ENCODE assay signal across 10 cellular contexts in the genomic region with DNA sequence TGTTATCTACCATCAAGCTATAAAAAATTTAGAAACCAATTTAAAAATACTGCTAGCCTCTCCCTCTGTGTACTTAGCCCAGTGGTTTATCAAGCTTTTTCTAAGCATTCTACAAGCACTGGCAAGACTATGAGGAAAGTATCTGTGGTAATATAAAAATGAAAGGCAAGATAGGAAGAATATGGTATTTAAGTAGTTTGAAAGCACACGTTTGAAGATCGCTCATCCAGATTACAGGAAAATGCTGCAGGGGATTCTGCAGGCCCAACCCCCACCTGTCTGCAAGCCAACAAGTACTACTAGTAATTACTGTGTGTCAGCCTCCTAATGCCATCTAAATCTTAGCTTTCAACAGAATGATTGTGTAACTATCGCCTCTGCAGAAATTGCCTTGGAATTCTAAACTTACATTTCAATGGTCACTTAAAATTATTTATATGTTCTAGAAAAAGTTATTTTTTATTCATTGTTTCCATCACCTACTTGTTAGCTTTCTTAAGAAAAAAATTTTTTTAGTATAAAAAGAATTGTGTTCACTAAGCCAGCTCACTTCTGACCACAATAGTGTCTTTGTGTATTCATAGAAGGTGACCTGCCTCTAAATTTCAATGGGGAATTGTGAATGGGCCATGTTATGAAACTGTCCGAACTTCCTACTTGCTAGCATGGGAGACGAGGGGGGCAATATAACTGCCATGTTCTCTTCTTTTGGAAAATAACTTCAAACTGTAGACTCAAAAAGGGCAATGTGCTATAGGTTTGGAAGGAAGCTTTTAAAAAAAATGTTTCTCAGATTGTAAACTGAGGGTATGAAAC. TPM values are rescaled to one million over a fixed set of nuclear protein-coding genes. Genes with fewer than 3 reads are reported as not detected.
DNase-seq lines count a peak whose midpoint lies in the region; ATAC-seq and TF ChIP-seq lines count a peak whose summit lies in the region.
"Had no signal": no experiment of that assay in that cellular context is flagged by ENCODE, and none has a peak within 500 bp of the region (broad histone marks: within the 10 kb centered on the region; RNA-seq: fewer than 3 reads in every experiment).

No MANE protein-coding gene starts in this region.

- no peak overlapping the region for H3K56ac ChIP-seq in IMR-90 (ENCODE audit: extremely low read depth, insufficient read depth, low read length)

- no TSS peak for BruUV-seq in IMR-90 (replicated peaks; lab: Mats Ljungman, UMichigan)

- no CpG with 5 or more reads among the region's 5 CpGs for WGBS in IMR-90 (ENCODE audit: extremely low coverage in 2 of 2, insufficient read length in 1 of 2), 2 experiments

- CTCF ChIA-PET in IMR-90 (lab: Yijun Ruan, JAX) = interaction anchor here (1.0 to 6.7 kb wide), 4 partner anchors 35 to 297 kb away, joined by 3 to 21 read pairs (median 6); no protein-coding TSS in a partner anchor
- CTCF ChIA-PET in CD4-positive, alpha-beta memory T cell (lab: Charles Lee; ENCODE audit: partially characterized antibody) = interaction anchor here (0.7 to 10.0 kb wide), 11 partner anchors 10 to 333 kb away, joined by 3 to 147 read pairs (median 6); a partner anchor contains a TSS

- no peak for TF ChIP-seq CTCF in IMR-90 (conservative IDR thresholded peaks at IDR 0.05; ENCODE audit: low read depth, low read length)

- H3K4me2 ChIP-seq in IMR-90 (ENCODE audit: low read depth, low read length) = peak overlapping the region; percentile 2; the same call in 1 of the 2 replicates

- H3K9me3 Mint-ChIP-seq in immature natural killer cell = no peaks in the 10 kb centered on the region
- no peaks in the 10 kb centered on the region for H3K9me3 Mint-ChIP-seq in CD4-positive, alpha-beta memory T cell

- dilution Hi-C loops in IMR-90 (cut with HindIII; ENCODE audit: low sequenced_read_pairs, unreplicated experiment) = loop anchor here (25.0 kb wide), 1 partner anchor 295 kb away; a partner anchor contains a TSS

- POLR2A ChIA-PET in IMR-90 (lab: Charles Lee; ENCODE audit: unreplicated experiment) = interaction anchor here (0.5 kb wide), 1 partner anchor 55 kb away, joined by 5 read pairs; no protein-coding TSS in a partner anchor
- POLR2A ChIA-PET in CD4-positive, alpha-beta memory T cell (lab: Charles Lee; ENCODE audit: partially characterized antibody) = interaction anchor here (1.2 kb wide), 1 partner anchor 9 kb away, joined by 4 read pairs; a partner anchor contains a TSS

- H2BK20ac ChIP-seq in IMR-90 (ENCODE audit: low read depth, low read length) = no peak overlapping the region

- no peak overlapping the region for H3K27ac Mint-ChIP-seq in immature natural killer cell
- no peak overlapping the region for H3K27ac Mint-ChIP-seq in CD4-positive, alpha-beta memory T cell

- H3K9me3 ChIP-seq in IMR-90 (ENCODE audit: control insufficient read depth, insufficient read depth, low read length) = no peaks in the 10 kb centered on the region
- H3K9me3 ChIP-seq in CD4-positive, alpha-beta memory T cell (ENCODE audit: control insufficient read depth in 1 of 2, low read length in 2 of 2) = no peaks in the 10 kb centered on the region

- peaks cover 20% of the 10 kb centered on the region for H3K4me1 ChIP-seq in IMR-90 (ENCODE audit: control insufficient read depth, insufficient read depth, low read length)
- H3K4me1 ChIP-seq in CD4-positive, alpha-beta memory T cell (ENCODE audit: insufficient read depth, low read length) = no peaks in the 10 kb centered on the region

- H3K27ac ChIP-seq in IMR-90 (ENCODE audit: insufficient read depth, low read length) = no peak overlapping the region
- H3K27ac ChIP-seq in substantia nigra (ENCODE audit: low read depth, low read length, poor library complexity, severe bottlenecking) = peak overlapping the region; percentile 46
- no peak overlapping the region for H3K27ac ChIP-seq in CD4-positive, alpha-beta memory T cell (ENCODE audit: low read depth, low read length)

- H2BK5ac ChIP-seq in IMR-90 (ENCODE audit: low read depth, low read length, poor library complexity, severe bottlenecking) = peak overlapping the region; percentile 40

- H2AK9ac ChIP-seq in IMR-90 (replicated peaks; ENCODE audit: low read depth, low read length, poor library complexity) = no peak overlapping the region

- TF ChIP-seq POLR2A in IMR-90 (IDR thresholded peaks at IDR 0.05; ENCODE audit: low read depth, low read length) = peak; percentile 84

- no peak for ATAC-seq in IMR-90 (ENCODE audit: low read depth)
- ATAC-seq: right cardiac atrium had no signal

- in situ Hi-C loops in IMR-90 (cut with MboI; ENCODE audit: low sequenced_read_pairs) = loop anchor here (5.0 kb wide), 2 partner anchors 40 to 295 kb away; no protein-coding TSS in a partner anchor

- H4K20me1 ChIP-seq in IMR-90 (ENCODE audit: insufficient read depth, low read length) = peaks cover 94% of the 10 kb centered on the region

- H4K8ac ChIP-seq in IMR-90 (ENCODE audit: low read depth in 2 of 2, low read length in 2 of 2) = no peak overlapping the region

- no peaks in the 10 kb centered on the region for H3K27me3 ChIP-seq in IMR-90 (ENCODE audit: control insufficient read depth, insufficient read depth, low read length)
- H3K27me3 ChIP-seq in CD4-positive, alpha-beta memory T cell (ENCODE audit: insufficient read depth, low read length) = no peaks in the 10 kb centered on the region

- no peak for TF ChIP-seq RAD21 in IMR-90 (IDR thresholded peaks at IDR 0.05; ENCODE audit: low read length)

- no peak overlapping the region for H2BK15ac ChIP-seq in IMR-90 (ENCODE audit: low read depth, low read length)

- DNase-seq in IMR-90 = no peak
- peak; percentile 94 for DNase-seq in amniotic epithelial cell (ENCODE audit: low read depth)
- peak; percentile 68 for DNase-seq in iris pigment epithelial cell (ENCODE audit: low read depth)
- peak in 25 of 49 donors; percentile 2 to 70 (median 12) for DNase-seq in substantia nigra (lab: John Stamatoyannopoulos, UW)
- no peak for DNase-seq in immature natural killer cell
- DNase-seq in ecto neural progenitor cell (ENCODE audit: low spot score) = no peak
- DNase-seq in CD4-positive, alpha-beta memory T cell = no peak
- no peak for DNase-seq in NCI-H1092 treated with DMSO at 0.1 percent for 48 hours (lab: John Stamatoyannopoulos, UW)
- DNase-seq: cortex of kidney, right cardiac atrium had no signal

- no peak overlapping the region for H3K9ac ChIP-seq in IMR-90 (ENCODE audit: low read depth, low read length)

- H3K36me3 ChIP-seq in IMR-90 (ENCODE audit: control insufficient read depth, insufficient read depth, low read length) = peaks cover 25% of the 10 kb centered on the region
- no peaks in the 10 kb centered on the region for H3K36me3 ChIP-seq in CD4-positive, alpha-beta memory T cell (ENCODE audit: insufficient read depth, low read length)

- H3K9me1 ChIP-seq in IMR-90 (ENCODE audit: insufficient read depth, low read length) = peaks cover 9% of the 10 kb centered on the region; the same call in 1 of the 2 replicates

- H4K91ac ChIP-seq in IMR-90 (ENCODE audit: insufficient read depth, low read depth, low read length) = no peak overlapping the region

- H3K18ac ChIP-seq in IMR-90 (ENCODE audit: low read depth, low read length) = no peak overlapping the region

- H3K36me3 Mint-ChIP-seq in immature natural killer cell = no peaks in the 10 kb centered on the region
- peaks cover 0 to 4% of the 10 kb centered on the region in 2 donors for H3K36me3 Mint-ChIP-seq in CD4-positive, alpha-beta memory T cell

- no peak overlapping the region for H4K5ac ChIP-seq in IMR-90 (ENCODE audit: low read depth, low read length)

- peaks cover 6 to 11% (median 8%) of the 10 kb centered on the region in 3 donors for H3K27me3 Mint-ChIP-seq in immature natural killer cell (ENCODE audit: low read depth in 3 of 3)
- peaks cover 15 to 18% of the 10 kb centered on the region in 2 donors for H3K27me3 Mint-ChIP-seq in CD4-positive, alpha-beta memory T cell

- H3K4me1 Mint-ChIP-seq in immature natural killer cell = no peaks in the 10 kb centered on the region
- peaks cover 0 to 1% (median under 1%) of the 10 kb centered on the region in 4 donors for H3K4me1 Mint-ChIP-seq in CD4-positive, alpha-beta memory T cell

- no peak overlapping the region for H3K4ac ChIP-seq in IMR-90 (ENCODE audit: low read depth, low read length)

- no peak overlapping the region for H3K23ac ChIP-seq in IMR-90 (ENCODE audit: low read depth, low read length)

- no peak overlapping the region for H2AK5ac ChIP-seq in IMR-90 (ENCODE audit: low read depth, low read length)

- no peak overlapping the region for H3K4me3 ChIP-seq in IMR-90 (ENCODE audit: insufficient read depth, low read depth, low read length)
- H3K4me3 ChIP-seq in CD4-positive, alpha-beta memory T cell (ENCODE audit: low read length in 2 of 2) = no peak overlapping the region

- H3K79me1 ChIP-seq in IMR-90 (ENCODE audit: low read depth in 1 of 2, low read length in 2 of 2) = peaks cover 23 to 83% of the 10 kb centered on the region in 2 experiments; a peak in 3 of 4 replicates

- no peak overlapping the region for H3K14ac ChIP-seq in IMR-90 (replicated peaks; ENCODE audit: low read depth, low read length)

- intact Hi-C loops in IMR-90 (cut with micrococcal nuclease) = no loop called here
- intact Hi-C loops in CD4-positive, alpha-beta memory T cell (cut with micrococcal nuclease) = no loop called here

- H3K4me3 Mint-ChIP-seq in immature natural killer cell = no peak overlapping the region
- no peak overlapping the region for H3K4me3 Mint-ChIP-seq in CD4-positive, alpha-beta memory T cell

- no peak overlapping the region for H2BK120ac ChIP-seq in IMR-90 (ENCODE audit: low read depth, low read length)

- no peak overlapping the region for H2AFZ ChIP-seq in IMR-90 (replicated peaks; ENCODE audit: low read length, poor library complexity)

RNA-seq across cellular contexts. Expression of a gene that starts 8.4 kb away (rescaled TPM):
- 101 and 106 TPM in 2 replicates for total RNA-seq in IMR-90 (2012; rRNA removed)
- polyA plus RNA-seq in IMR-90 (2012; rRNA removed) = 102 and 145 TPM in 2 replicates
- 66.7 and 88.3 TPM in 2 replicates for polyA plus RNA-seq in IMR-90 (2012; cell fraction: cytosol; rRNA removed)
- 50.7 and 405 TPM in 2 replicates for polyA plus RNA-seq in IMR-90 (2012; cell fraction: nucleus; rRNA removed; ENCODE audit: low replicate concordance)
- 1 to 10 TPM in 1 of 3 donors, under 1 TPM in 1, not detected in 1; 0.33 to 1.1 TPM for polyA plus RNA-seq in immature natural killer cell
- 1 to 10 TPM; 1.0 TPM for total RNA-seq in CD4-positive, alpha-beta memory T cell
- under 1 TPM; 0.18 to 0.73 TPM for polyA plus RNA-seq in CD4-positive, alpha-beta memory T cell

RNA-seq across cellular contexts. Expression of a gene that starts 56.2 kb away (rescaled TPM):
- total RNA-seq in IMR-90 (2012; rRNA removed) = 207 and 384 TPM in 2 replicates
- 348 and 357 TPM in 2 replicates for polyA plus RNA-seq in IMR-90 (2012; rRNA removed)
- 108 and 179 TPM in 2 replicates for polyA plus RNA-seq in IMR-90 (2012; cell fraction: cytosol; rRNA removed)
- polyA plus RNA-seq in IMR-90 (2012; cell fraction: nucleus; rRNA removed; ENCODE audit: low replicate concordance) = 19.8 and 112 TPM in 2 replicates
- 100 to 1,000 TPM; 400 to 579 (median 427) TPM for polyA plus RNA-seq in immature natural killer cell
- 100 to 1,000 TPM; 112 to 122 TPM for total RNA-seq in CD4-positive, alpha-beta memory T cell
- 100 to 1,000 TPM; 342 to 381 TPM for polyA plus RNA-seq in CD4-positive, alpha-beta memory T cell

Comparison
In these comparisons a context has a peak if more than half of its experiments do, and no peak if none do; other contexts are left out.
1. DNase-seq: peak in amniotic epithelial cell (single experiment), iris pigment epithelial cell (single experiment) and substantia nigra (25 of 49); none in IMR-90 (single experiment), immature natural killer cell (0 of 3), ecto neural progenitor cell (single experiment), CD4-positive, alpha-beta memory T cell (0 of 5) and NCI-H1092 treated with DMSO at 0.1 percent for 48 hours (single experiment).
2. RNA of a gene that starts 8.4 kb away (polyA plus RNA-seq): 50.7 to 405 TPM in IMR-90; 0.18 to 0.73 TPM in CD4-positive, alpha-beta memory T cell and 0.33 to 1.1 TPM in immature natural killer cell; every median in the first group is over 10 times any median in the second.